8 cellular contexts compared by ENCODE assay signal in the genomic region with DNA sequence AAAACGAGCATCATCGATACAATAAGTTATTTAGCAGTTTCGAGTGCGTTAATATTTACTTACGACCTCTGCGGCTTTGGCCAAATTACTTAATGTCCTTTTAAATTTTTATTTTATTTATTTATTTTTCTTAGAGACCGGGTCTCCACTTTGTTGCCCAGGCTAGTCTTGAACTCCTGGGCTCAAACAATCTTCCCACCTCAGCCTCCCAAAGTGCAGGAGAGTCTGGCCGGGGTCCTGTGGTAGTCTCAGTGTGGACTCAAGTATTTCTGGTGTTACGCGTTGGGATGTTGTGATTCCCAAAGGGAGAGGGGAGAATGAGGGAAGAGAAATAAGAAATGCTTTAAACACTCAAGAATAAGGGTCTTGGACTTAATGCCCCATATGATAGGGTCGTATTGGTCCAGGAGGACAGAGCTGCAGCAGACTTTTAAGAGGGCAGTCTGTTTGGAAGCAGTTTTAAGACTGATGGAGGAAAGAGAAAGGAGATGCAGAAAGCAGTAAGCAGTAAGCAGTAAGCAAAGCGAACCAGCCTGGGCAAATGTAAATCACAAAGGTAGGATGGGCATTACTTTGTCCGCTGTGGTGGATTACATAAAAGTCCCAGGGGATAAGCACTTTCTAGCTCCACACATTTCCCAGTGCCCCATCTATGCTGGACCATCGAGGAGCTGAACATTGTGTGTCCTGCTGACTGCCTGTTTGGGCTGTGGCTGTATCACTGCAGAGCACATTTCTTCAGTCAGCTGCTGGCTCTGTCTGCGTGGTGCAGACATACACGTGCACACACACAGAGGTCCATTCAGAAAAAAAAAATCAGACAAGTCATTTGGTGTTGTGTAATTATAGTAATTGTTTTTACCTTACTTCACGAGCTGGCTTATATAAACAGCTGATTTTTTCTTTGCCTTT. TPM values are rescaled to one million over a fixed set of nuclear protein-coding genes. Genes with fewer than 3 reads are reported as not detected.
DNase-seq lines count a peak whose midpoint lies in the region; ATAC-seq, FAIRE-seq and TF ChIP-seq lines count a peak whose summit lies in the region.

No MANE protein-coding gene starts in this region.

- H3K27ac Mint-ChIP-seq in Caco-2 (ENCODE audit: unreplicated experiment) = no peak overlapping the region
- H3K27ac Mint-ChIP-seq in activated T-cell treated with anti-CD3 and anti-CD28 coated beads, Interleukin-2, amount 50 U/mL, for 24 hours = no peak overlapping the region

- no peak overlapping the region for H3K9ac ChIP-seq in parathyroid adenoma

- peaks cover 5% of the 10 kb centered on the region for H3K27me3 Mint-ChIP-seq in Caco-2 (ENCODE audit: insufficient read depth, unreplicated experiment)
- H3K27me3 Mint-ChIP-seq in activated T-cell treated with anti-CD3 and anti-CD28 coated beads, Interleukin-2, amount 50 U/mL, for 24 hours = peaks cover 39% of the 10 kb centered on the region

- no peak for DNase-seq in Caco-2
- peak; percentile 51 for DNase-seq in SK-MEL-5 (ENCODE audit: low read depth, low spot score)
- peak; percentile 49 for DNase-seq in globus pallidus (ENCODE audit: low spot score)
- DNase-seq in activated T-cell treated with anti-CD3 and anti-CD28 coated beads, Interleukin-2, amount 50 U/mL, for 24 hours = no peak
- no peak for DNase-seq in D721Med (ENCODE audit: insufficient read length, low spot score)
- DNase-seq in RCC 7860 (ENCODE audit: low spot score) = no peak

- peak overlapping the region; percentile 96 for H3K4me2 ChIP-seq in parathyroid adenoma (ENCODE audit: low read length)

- ATAC-seq in HG03469 (IDR thresholded peaks at IDR 0.05; ENCODE audit: unreplicated experiment) = no peak

- FAIRE-seq in D721Med (lab: Jason Lieb, UNC) (no peak), RCC 7860 (lab: Jason Lieb, UNC) (no peak)

- peaks cover 2% of the 10 kb centered on the region for H3K27me3 ChIP-seq in Caco-2 (replicated peaks; ENCODE audit: control insufficient read depth, insufficient read depth, low read length)
- H3K27me3 ChIP-seq in parathyroid adenoma (ENCODE audit: control insufficient read depth, insufficient read depth, low read length) = no peaks in the 10 kb centered on the region

- peak overlapping the region; percentile 55 for H3K4me3 ChIP-seq in Caco-2 (ENCODE audit: low read depth, low read length)
- H3K4me3 ChIP-seq in parathyroid adenoma (ENCODE audit: low read depth, low read length) = peak overlapping the region; percentile 40

- intact Hi-C loops in Caco-2 (cut with micrococcal nuclease; ENCODE audit: unreplicated experiment) = loop anchor here (1.0 to 5.0 kb wide), 3 partner anchors 32 to 65 kb away; a partner anchor contains a TSS

- H3K27ac ChIP-seq in parathyroid adenoma = no peak overlapping the region

- no peaks in the 10 kb centered on the region for H3K9me3 ChIP-seq in Caco-2
- no peaks in the 10 kb centered on the region for H3K9me3 ChIP-seq in parathyroid adenoma (ENCODE audit: control insufficient read depth, low read length)

- no peaks in the 10 kb centered on the region for H3K4me1 Mint-ChIP-seq in Caco-2 (ENCODE audit: low read depth, unreplicated experiment)
- peaks cover 7% of the 10 kb centered on the region for H3K4me1 Mint-ChIP-seq in activated T-cell treated with anti-CD3 and anti-CD28 coated beads, Interleukin-2, amount 50 U/mL, for 24 hours (ENCODE audit: low read depth)

- H3K79me2 ChIP-seq in parathyroid adenoma = no peaks in the 10 kb centered on the region

- H2AFZ ChIP-seq in parathyroid adenoma = peak overlapping the region; percentile 78

- peaks cover 4% of the 10 kb centered on the region; the same call in 1 of the 2 replicates for H3K4me1 ChIP-seq in Caco-2
- no peaks in the 10 kb centered on the region for H3K4me1 ChIP-seq in parathyroid adenoma

- CTCF ChIA-PET in Caco-2 (lab: Charles Lee) = interaction anchor here (0.6 to 1.0 kb wide), 3 partner anchors 62 to 1155 kb away, joined by 3 to 6 read pairs (median 5); a partner anchor contains a TSS

- in situ Hi-C loops in SK-MEL-5 (cut with HindIII; ENCODE audit: low pct_unique_long_range_greater_than_20kb, low sequenced_read_pairs) = no loop called here

- H3K36me3 Mint-ChIP-seq in Caco-2 (ENCODE audit: insufficient read depth, unreplicated experiment) = no peaks in the 10 kb centered on the region
- no peaks in the 10 kb centered on the region for H3K36me3 Mint-ChIP-seq in activated T-cell treated with anti-CD3 and anti-CD28 coated beads, Interleukin-2, amount 50 U/mL, for 24 hours (ENCODE audit: low read depth)

- TF ChIP-seq CTCF in Caco-2 (IDR thresholded peaks at IDR 0.05; ENCODE audit: insufficient read depth in 1 of 2, low read depth in 1 of 2, low read length in 1 of 2, severe bottlenecking in 1 of 2, unreplicated experiment in 1 of 2) (no peak), parathyroid adenoma (IDR thresholded peaks at IDR 0.05) (no peak), D721Med (IDR thresholded peaks at IDR 0.05; ENCODE audit: insufficient read depth, missing control alignments) (no peak)

- peak overlapping the region; percentile 70 for H3K4me3 Mint-ChIP-seq in Caco-2 (ENCODE audit: unreplicated experiment)
- H3K4me3 Mint-ChIP-seq in activated T-cell treated with anti-CD3 and anti-CD28 coated beads, Interleukin-2, amount 50 U/mL, for 24 hours = no peak overlapping the region

- no peaks in the 10 kb centered on the region for H3K9me3 Mint-ChIP-seq in Caco-2 (ENCODE audit: unreplicated experiment)
- H3K9me3 Mint-ChIP-seq in activated T-cell treated with anti-CD3 and anti-CD28 coated beads, Interleukin-2, amount 50 U/mL, for 24 hours = no peaks in the 10 kb centered on the region

- BruUV-seq in Caco-2 (replicated peaks; lab: Mats Ljungman, UMichigan) = no TSS peak

- H3K36me3 ChIP-seq in Caco-2 (ENCODE audit: control insufficient read depth, insufficient read depth, low read length) (no peaks in the 10 kb centered on the region), parathyroid adenoma (ENCODE audit: control insufficient read depth, insufficient read depth, low read length) (no peaks in the 10 kb centered on the region)

- POLR2A ChIA-PET in Caco-2 (lab: Charles Lee) = interaction anchor here (0.6 to 1.4 kb wide), 5 partner anchors 15 to 72 kb away, joined by 3 to 10 read pairs (median 5); no protein-coding TSS in a partner anchor

RNA-seq across cellular contexts. Expression of a gene that starts 0.8 kb away (rescaled TPM):
- 3.6 and 4.8 TPM in 2 replicates for total RNA-seq in Caco-2 (2022)
- 73.2 and 79.0 TPM in 2 replicates for total RNA-seq in SK-MEL-5 (2014; rRNA removed; shearing (Covaris generic))
- 38.7 and 43.3 TPM in 2 replicates for polyA plus RNA-seq in SK-MEL-5 (2015; cell fraction: cytosol; rRNA removed)
- 38.5 and 43.7 TPM in 2 replicates for polyA plus RNA-seq in SK-MEL-5 (2015; cell fraction: nucleus; rRNA removed)

Comparison
In these comparisons a context has a peak if more than half of its experiments do, and no peak if none do; other contexts are left out.
1. DNase-seq: peak in SK-MEL-5 (single experiment) and globus pallidus (single experiment); none in Caco-2 (0 of 2), activated T-cell treated with anti-CD3 and anti-CD28 coated beads, Interleukin-2, amount 50 U/mL, for 24 hours (single experiment), D721Med (single experiment) and RCC 7860 (single experiment).
2. RNA of a gene that starts 0.8 kb away (total RNA-seq): 73.2 to 79.0 TPM in SK-MEL-5; 3.6 to 4.8 TPM in Caco-2; every median in the first group is over 10 times any median in the second.